Comparison of ENCODE assay signal across 30 cellular contexts in genomic region chr14:77620222-77620865, GRCh38.
"Had no signal": no experiment of that assay in that cellular context is flagged by ENCODE, and none has a peak within 500 bp of the region (broad histone marks: within the 10 kb centered on the region; RNA-seq: fewer than 3 reads in every experiment).

No MANE protein-coding gene starts in this region.

- H2AFZ ChIP-seq: parathyroid adenoma had no signal

- H3K27ac ChIP-seq: epithelial cell of prostate, esophagus squamous epithelium, left lung, lower lobe of right lung, parathyroid adenoma, psoas muscle, transverse colon, uterus had no signal

- FAIRE-seq: endometrium, frontal cortex had no signal

- H3K27me3 ChIP-seq: esophagus squamous epithelium, left lung, transverse colon, uterus had no signal

- H3K9ac ChIP-seq: parathyroid adenoma had no signal

- H3K27ac Mint-ChIP-seq: activated B cell treated with CpG ODN at 0.5 μM for 24 hours; activated naive CD4-positive, alpha-beta T cell treated with anti-CD3 and anti-CD28 coated beads, Interleukin-2, amount 10 ng/mL, durations not matched to agents 7 days and 5 days; activated T-helper 1 cell treated with anti-CD3 and anti-CD28 coated beads, Interleukin-12 subunit alpha, Interleukin-12 subunit beta, Interleukin-2, Interleukin-4 antibody, amounts not matched to agents 30 ng/mL and 10 ng/mL and 1 ng/mL, durations not matched to agents 14 hours and 24 hours and 36 hours; stimulated activated naive B cell treated with anti-CD40 and anti-IgM and Interleukin-4, amounts not matched to agents 10 μg/mL and 1 μg/mL and 100 μg/mL, for 72 hours had no signal

- H3K9me3 Mint-ChIP-seq: activated B cell treated with CpG ODN at 0.5 μM for 24 hours; activated naive CD4-positive, alpha-beta T cell treated with anti-CD3 and anti-CD28 coated beads, Interleukin-2, amount 10 ng/mL, durations not matched to agents 7 days and 5 days; activated T-helper 1 cell treated with anti-CD3 and anti-CD28 coated beads, Interleukin-12 subunit alpha, Interleukin-12 subunit beta, Interleukin-2, Interleukin-4 antibody, amounts not matched to agents 30 ng/mL and 10 ng/mL and 1 ng/mL, durations not matched to agents 14 hours and 24 hours and 36 hours; naive thymus-derived CD8-positive, alpha-beta T cell; stimulated activated naive B cell treated with anti-CD40 and anti-IgM and Interleukin-4, amounts not matched to agents 10 μg/mL and 1 μg/mL and 100 μg/mL, for 72 hours had no signal

- DNase-seq: activated B cell treated with CpG ODN at 0.5 μM for 24 hours; activated CD8-positive, alpha-beta memory T cell treated with anti-CD3 and anti-CD28 coated beads, Interleukin-2, amount 50 U/mL, for 4 hours; activated effector memory CD4-positive, alpha-beta T cell treated with anti-CD3 and anti-CD28 coated beads, Interleukin-2, amount 50 U/mL, for 16 hours; activated naive CD4-positive, alpha-beta T cell treated with anti-CD3 and anti-CD28 coated beads, Interleukin-2, amount 10 ng/mL, durations not matched to agents 7 days and 5 days; activated T-cell treated with anti-CD3 and anti-CD28 coated beads, Interleukin-2, amount 50 U/mL, for 1 hour; amygdala; central memory CD4-positive, alpha-beta T cell; dermis blood vessel endothelial cell; effector CD8-positive, alpha-beta T cell; esophagus squamous epithelium; left lung; lower lobe of right lung; mesenchymal stem cell; naive thymus-derived CD8-positive, alpha-beta T cell; nucleus accumbens; psoas muscle; stimulated activated CD4-positive, alpha-beta T cell treated with anti-CD3 and anti-CD28 coated beads, Interleukin-1b, Interleukin-23, amount 100 ng/mL, for 48 hours; stimulated activated CD4-positive, alpha-beta T cell treated with anti-CD3 and anti-CD28 coated beads, Interleukin-4, amount 100 ng/mL, for 4 hours; stimulated activated CD8-positive, alpha-beta memory T cell treated with anti-CD3 and anti-CD28 coated beads, Interleukin-4, amount 100 ng/mL, for 48 hours; stimulated activated naive B cell treated with anti-CD40 and anti-IgM and Interleukin-4, amounts not matched to agents 10 μg/mL and 1 μg/mL and 100 μg/mL, for 72 hours; T-helper 2 cell; transverse colon; uterus had no signal

- H3K36me3 ChIP-seq: esophagus squamous epithelium, left lung, lower lobe of right lung, transverse colon, uterus had no signal

- H3K9me3 ChIP-seq: esophagus squamous epithelium, left lung, lower lobe of right lung, psoas muscle, transverse colon, uterus had no signal

- H3K4me3 ChIP-seq: esophagus squamous epithelium, left lung, lower lobe of right lung, psoas muscle, smooth muscle cell, transverse colon, uterus had no signal

- H3K27me3 Mint-ChIP-seq: activated B cell treated with CpG ODN at 0.5 μM for 24 hours; naive thymus-derived CD8-positive, alpha-beta T cell; stimulated activated naive B cell treated with anti-CD40 and anti-IgM and Interleukin-4, amounts not matched to agents 10 μg/mL and 1 μg/mL and 100 μg/mL, for 72 hours had no signal

- ATAC-seq: left lung; lower lobe of right lung; naive thymus-derived CD8-positive, alpha-beta T cell; psoas muscle; stimulated activated naive B cell treated with anti-CD40 and anti-IgM and Interleukin-4, amounts not matched to agents 10 μg/mL and 1 μg/mL and 100 μg/mL, for 72 hours had no signal

- H3K79me2 ChIP-seq: parathyroid adenoma had no signal

- H3K4me3 Mint-ChIP-seq: activated B cell treated with CpG ODN at 0.5 μM for 24 hours; activated naive CD4-positive, alpha-beta T cell treated with anti-CD3 and anti-CD28 coated beads, Interleukin-2, amount 10 ng/mL, durations not matched to agents 7 days and 5 days; activated T-helper 1 cell treated with anti-CD3 and anti-CD28 coated beads, Interleukin-12 subunit alpha, Interleukin-12 subunit beta, Interleukin-2, Interleukin-4 antibody, amounts not matched to agents 30 ng/mL and 10 ng/mL and 1 ng/mL, durations not matched to agents 14 hours and 24 hours and 36 hours; naive thymus-derived CD8-positive, alpha-beta T cell; neural crest cell; stimulated activated naive B cell treated with anti-CD40 and anti-IgM and Interleukin-4, amounts not matched to agents 10 μg/mL and 1 μg/mL and 100 μg/mL, for 72 hours had no signal

- H3K36me3 Mint-ChIP-seq: naive thymus-derived CD8-positive, alpha-beta T cell had no signal

- H3K4me2 ChIP-seq: smooth muscle cell had no signal
